1 cellular context compared by ENCODE assay signal in the genomic region with DNA sequence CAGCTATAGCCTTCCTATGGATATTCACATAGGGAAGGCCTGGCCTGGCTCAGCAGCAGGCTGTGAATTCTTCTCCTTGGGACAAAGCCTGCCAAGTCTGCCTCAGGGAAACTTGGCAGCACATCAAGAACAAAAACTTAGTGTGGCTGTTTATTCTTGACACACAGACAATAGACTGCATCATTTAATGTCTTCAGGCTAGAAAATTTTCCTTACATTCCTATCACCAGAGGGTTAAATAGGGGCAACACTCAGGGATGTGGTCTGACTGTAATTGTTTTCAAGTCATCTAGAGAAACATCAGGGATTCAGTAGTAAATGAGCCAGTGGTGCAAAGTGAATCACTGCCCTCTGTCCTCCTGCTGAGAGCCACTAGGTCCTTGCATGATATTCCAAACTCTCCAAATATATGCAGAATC.
TF ChIP-seq lines count a peak whose summit lies in the region.

No MANE protein-coding gene starts in this region.

TF ChIP-seq in HepG2, 621 proteins besides CTCF, POLR2A, EP300 and RAD21 (continued from another document):
- TF ChIP-seq, protein P1, sequence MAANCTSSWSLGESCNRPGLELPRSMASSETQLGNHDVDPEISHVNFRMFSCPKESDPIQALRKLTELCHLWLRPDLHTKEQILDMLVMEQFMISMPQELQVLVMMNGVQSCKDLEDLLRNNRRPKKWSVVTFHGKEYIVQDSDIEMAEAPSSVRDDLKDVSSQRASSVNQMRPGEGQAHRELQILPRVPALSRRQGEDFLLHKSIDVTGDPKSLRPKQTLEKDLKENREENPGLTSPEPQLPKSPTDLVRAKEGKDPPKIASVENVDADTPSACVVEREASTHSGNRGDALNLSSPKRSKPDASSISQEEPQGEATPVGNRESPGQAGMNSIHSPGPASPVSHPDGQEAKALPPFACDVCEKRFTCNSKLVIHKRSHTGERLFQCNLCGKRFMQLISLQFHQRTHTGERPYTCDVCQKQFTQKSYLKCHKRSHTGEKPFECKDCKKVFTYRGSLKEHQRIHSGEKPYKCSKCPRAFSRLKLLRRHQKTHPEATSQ (CRISPR knock-in tag; IDR thresholded peaks at IDR 0.05; ENCODE audit: borderline replicate concordance), result no peak
- TF ChIP-seq ZNF20 (CRISPR knock-in tag; IDR thresholded peaks at IDR 0.05) (no peak), ZNF841 (CRISPR knock-in tag; IDR thresholded peaks at IDR 0.05; ENCODE audit: borderline replicate concordance) (no peak), RBM39 (IDR thresholded peaks at IDR 0.05; ENCODE audit: low read depth, low read length, poor library complexity, severe bottlenecking) (no peak), NR2F6 (IDR thresholded peaks at IDR 0.05) (no peak), NR2F6 (CRISPR knock-in tag; IDR thresholded peaks at IDR 0.05) (no peak)
